8 cellular contexts compared by ENCODE assay signal in the genomic region with DNA sequence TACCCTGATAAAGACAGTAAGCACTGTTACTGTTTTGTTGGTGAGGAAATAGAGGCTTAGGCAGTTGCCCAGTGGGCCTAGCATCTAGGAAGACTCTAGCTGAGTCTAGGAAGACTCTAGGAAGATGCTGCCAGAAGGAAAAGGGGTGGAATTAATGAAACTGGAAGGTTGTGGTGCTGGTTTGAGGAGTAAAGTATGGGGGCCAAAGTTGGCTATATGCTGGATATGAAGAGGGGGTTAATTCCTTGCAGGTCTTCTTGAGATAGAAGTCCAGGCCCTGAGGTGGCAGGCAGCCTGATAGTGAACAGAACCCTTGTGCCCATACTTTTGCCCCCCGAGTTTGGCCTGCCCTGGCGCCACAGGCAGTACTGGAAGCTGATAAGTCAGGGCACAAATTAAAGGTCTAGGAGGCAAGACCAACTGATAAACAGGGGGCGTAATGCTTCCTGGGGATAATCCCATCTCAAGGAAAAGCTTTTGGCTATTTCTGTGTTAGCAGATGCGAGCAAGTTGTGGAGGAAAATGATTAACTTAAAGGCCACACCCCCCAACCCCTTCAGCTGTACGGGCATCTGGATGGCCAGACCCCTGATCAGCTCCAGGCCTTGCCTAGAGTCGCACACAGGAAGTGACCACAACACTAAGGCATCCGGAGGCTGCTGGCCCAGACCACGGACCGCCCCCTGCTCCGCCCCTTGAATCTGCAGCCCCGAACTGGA. TPM values are rescaled to one million over a fixed set of nuclear protein-coding genes. Genes with fewer than 3 reads are reported as not detected.
A peak's percentile ranks its signal among the peaks of the same experiment; 100 is the strongest.
DNase-seq lines count a peak whose midpoint lies in the region.

No MANE protein-coding gene starts in this region.

- DNase-seq in NCI-H2081 (lab: John Stamatoyannopoulos, UW) (peak; percentile 35 to 56), NCI-H2081 treated with DMSO at 0.1 percent for 48 hours (lab: John Stamatoyannopoulos, UW) (no peak), GM23248 (peak; percentile 94), Karpas-422 (no peak), T-helper 9 cell (peak; percentile 30), dermis microvascular lymphatic vessel endothelial cell (ENCODE audit: low read depth in 2 of 2) (peak; percentile 73 to 93), left kidney (ENCODE audit: low read depth, low spot score) (peak; percentile 97)
- peak; percentile 47 for DNase-seq in stimulated activated CD4-positive, alpha-beta T cell treated with anti-CD3 and anti-CD28 coated beads, Interleukin-4, amount 100 ng/mL, for 24 hours

- in situ Hi-C loops in GM23248 (cut with MboI): no loop called here

- peaks cover 48% of the 10 kb centered on the region for H3K4me1 ChIP-seq in GM23248 (ENCODE audit: insufficient read depth)
- H3K4me1 ChIP-seq in Karpas-422 (ENCODE audit: low read length): peaks cover 61% of the 10 kb centered on the region

- WGBS in GM23248 (ENCODE audit: low coverage in 1 of 2, low lambda C conversion rate in 2 of 2, missing lambda C conversion rate in 2 of 2), 2 experiments: 7% methylated on average over 11 of the region's 11 CpGs

- H3K79me2 ChIP-seq in GM23248 (ENCODE audit: insufficient read depth) (peaks cover 97% of the 10 kb centered on the region), Karpas-422 (ENCODE audit: low read length) (peaks cover 79% of the 10 kb centered on the region)

- H3K27me3 ChIP-seq in GM23248 (replicated peaks; ENCODE audit: insufficient read depth): no peaks in the 10 kb centered on the region
- no peaks in the 10 kb centered on the region for H3K27me3 ChIP-seq in Karpas-422 (ENCODE audit: low read length)

- H3K9ac ChIP-seq in GM23248: peak overlapping the region; percentile 88
- H3K9ac ChIP-seq in Karpas-422 (ENCODE audit: low read length): no peak overlapping the region

- H3K4me3 ChIP-seq in GM23248: peak overlapping the region; percentile 96
- no peak overlapping the region for H3K4me3 ChIP-seq in Karpas-422 (ENCODE audit: low read length)

- peak overlapping the region; percentile 63 for H3K27ac ChIP-seq in GM23248
- H3K27ac ChIP-seq in Karpas-422 (ENCODE audit: low read length): peak overlapping the region; percentile 58

- H4K20me1 ChIP-seq in GM23248 (ENCODE audit: insufficient read depth) (no peaks in the 10 kb centered on the region), Karpas-422 (ENCODE audit: insufficient read depth, low read depth, low read length) (peaks cover 8% of the 10 kb centered on the region; the same call in 1 of the 2 replicates)

- H2AFZ ChIP-seq in GM23248 (peak overlapping the region; percentile 7; the same call in 1 of the 2 replicates), Karpas-422 (ENCODE audit: low read length) (no peak overlapping the region)

- H3F3A ChIP-seq in GM23248 (ENCODE audit: insufficient read depth): peaks cover 67% of the 10 kb centered on the region

- peaks cover 32% of the 10 kb centered on the region for H3K36me3 ChIP-seq in GM23248 (ENCODE audit: low read depth)
- peaks cover 24% of the 10 kb centered on the region for H3K36me3 ChIP-seq in Karpas-422 (ENCODE audit: insufficient read depth, low read length)

- H3K9me2 ChIP-seq in GM23248 (ENCODE audit: insufficient read depth) (no peaks in the 10 kb centered on the region), Karpas-422 (replicated peaks; ENCODE audit: insufficient read depth, low read length) (no peaks in the 10 kb centered on the region)

- peak overlapping the region; percentile 98 for H3K4me2 ChIP-seq in GM23248 (ENCODE audit: unreplicated experiment)
- H3K4me2 ChIP-seq in Karpas-422 (ENCODE audit: low read depth, low read length, poor library complexity, severe bottlenecking): peak overlapping the region; percentile 39

- H3K9me3 ChIP-seq in GM23248 (ENCODE audit: low read depth): no peaks in the 10 kb centered on the region
- no peaks in the 10 kb centered on the region for H3K9me3 ChIP-seq in Karpas-422 (ENCODE audit: low read length)

RNA-seq across cellular contexts. Expression of a gene that starts 3.1 kb away (rescaled TPM):
- total RNA-seq in GM23248 (2014; rRNA removed; shearing (Covaris generic)): 211 and 242 TPM in 2 replicates
- 256 and 264 TPM in 2 replicates for polyA plus RNA-seq in GM23248 (2016; fragmentation: Nextera tagmentation; extraction: Ambion mirVana)
- 48.6 and 65.6 TPM in 2 replicates for total RNA-seq in Karpas-422 (2014; rRNA removed; shearing (Covaris generic); ENCODE audit: low replicate concordance)
- total RNA-seq in dermis microvascular lymphatic vessel endothelial cell: 111 and 145 TPM in 2 replicates

RNA-seq across cellular contexts. Expression of a gene that starts 3.2 kb away (rescaled TPM):
- 8.5 and 12.6 TPM in 2 replicates for total RNA-seq in GM23248 (2014; rRNA removed; shearing (Covaris generic))
- 21.3 and 24.4 TPM in 2 replicates for polyA plus RNA-seq in GM23248 (2016; fragmentation: Nextera tagmentation; extraction: Ambion mirVana)
- 10.8 and 22.9 TPM in 2 replicates for total RNA-seq in Karpas-422 (2014; rRNA removed; shearing (Covaris generic); ENCODE audit: low replicate concordance)
- 8.1 and 9.2 TPM in 2 replicates for total RNA-seq in dermis microvascular lymphatic vessel endothelial cell

RNA-seq across cellular contexts. Expression of a gene that starts 5.4 kb away (rescaled TPM):
- 35.5 and 67.9 TPM in 2 replicates for total RNA-seq in GM23248 (2014; rRNA removed; shearing (Covaris generic))
- 171 and 172 TPM in 2 replicates for polyA plus RNA-seq in GM23248 (2016; fragmentation: Nextera tagmentation; extraction: Ambion mirVana)
- total RNA-seq in Karpas-422 (2014; rRNA removed; shearing (Covaris generic); ENCODE audit: low replicate concordance): 158 and 192 TPM in 2 replicates
- total RNA-seq in dermis microvascular lymphatic vessel endothelial cell: 25.2 and 28.6 TPM in 2 replicates

RNA-seq across cellular contexts. Expression of a gene that starts 12.6 kb away (rescaled TPM):
- 37.6 and 47.6 TPM in 2 replicates for total RNA-seq in GM23248 (2014; rRNA removed; shearing (Covaris generic))
- polyA plus RNA-seq in GM23248 (2016; fragmentation: Nextera tagmentation; extraction: Ambion mirVana): 65.2 and 66.3 TPM in 2 replicates
- total RNA-seq in Karpas-422 (2014; rRNA removed; shearing (Covaris generic); ENCODE audit: low replicate concordance): 41.5 and 45.5 TPM in 2 replicates
- 46.2 and 154 TPM in 2 replicates for total RNA-seq in dermis microvascular lymphatic vessel endothelial cell

RNA-seq across cellular contexts. Expression of a gene that starts 49.0 kb away (rescaled TPM):
- total RNA-seq in GM23248 (2014; rRNA removed; shearing (Covaris generic)): 5.8 and 6.4 TPM in 2 replicates
- 0.86 and 1.1 TPM in 2 replicates for polyA plus RNA-seq in GM23248 (2016; fragmentation: Nextera tagmentation; extraction: Ambion mirVana)
- 0.04 and 0.11 TPM in 2 replicates for total RNA-seq in Karpas-422 (2014; rRNA removed; shearing (Covaris generic); ENCODE audit: low replicate concordance)
- total RNA-seq in dermis microvascular lymphatic vessel endothelial cell: 21.4 and 54.1 TPM in 2 replicates

Comparison
In these comparisons a context has a peak if more than half of its experiments do, and no peak if none do; other contexts are left out.
1. DNase-seq: peak in NCI-H2081 (2 of 2), GM23248 (single experiment), T-helper 9 cell (single experiment), dermis microvascular lymphatic vessel endothelial cell (2 of 2), left kidney (single experiment) and stimulated activated CD4-positive, alpha-beta T cell treated with anti-CD3 and anti-CD28 coated beads, Interleukin-4, amount 100 ng/mL, for 24 hours (single experiment); none in NCI-H2081 treated with DMSO at 0.1 percent for 48 hours (single experiment) and Karpas-422 (single experiment).